In the genomic region with DNA sequence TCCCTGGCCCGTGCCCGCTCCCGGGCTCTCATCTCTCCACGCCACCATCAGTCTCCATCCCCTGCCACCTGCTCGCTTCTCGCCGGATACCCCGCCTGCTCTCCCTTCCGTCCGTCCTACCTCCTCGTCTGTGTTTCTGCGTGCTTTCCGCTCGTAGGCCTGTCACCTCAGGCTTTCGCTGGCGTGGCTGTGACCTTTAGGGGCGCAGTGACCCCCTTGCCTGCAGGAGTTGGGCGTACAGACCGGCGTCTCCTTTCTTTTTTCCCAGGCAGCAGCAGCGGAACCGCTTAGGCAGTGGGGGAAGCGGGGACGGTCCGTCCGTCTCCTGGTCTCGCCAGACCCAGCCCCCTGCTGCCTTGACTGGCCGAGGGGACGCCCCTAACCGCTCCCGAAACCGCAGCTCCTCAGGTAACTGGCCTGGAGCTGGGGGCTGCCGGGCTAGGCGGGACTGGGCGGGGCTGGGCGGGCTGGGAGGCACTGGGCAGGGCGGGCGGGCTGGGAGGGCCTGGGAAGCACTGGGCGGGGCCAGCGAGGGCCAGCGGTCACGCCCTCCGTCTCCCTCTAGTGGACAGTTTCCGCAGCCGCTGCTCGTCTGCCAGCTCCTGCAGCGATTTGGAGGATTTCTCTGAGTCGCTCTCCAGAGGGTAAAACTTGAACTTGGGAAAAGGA, we compare ENCODE assay signal across 8 cellular contexts. TPM values are rescaled to one million over a fixed set of nuclear protein-coding genes. Genes with fewer than 3 reads are reported as not detected.
DNase-seq lines count a peak whose midpoint lies in the region; TF ChIP-seq lines count a peak whose summit lies in the region.

No MANE protein-coding gene starts in this region.

- H3K4me1 ChIP-seq in SJSA1 (replicated peaks) (peaks cover 5% of the 10 kb centered on the region), osteoblast (ENCODE audit: insufficient read depth, low read length) (peaks cover 6% of the 10 kb centered on the region), suprapubic skin (peaks cover 46% of the 10 kb centered on the region)

- H3K27me3 ChIP-seq in SJSA1 (replicated peaks) (no peaks in the 10 kb centered on the region), osteoblast (ENCODE audit: insufficient read depth, low read length) (peaks cover 18% of the 10 kb centered on the region), suprapubic skin (peaks cover 28% of the 10 kb centered on the region)

- peak; percentile 53 to 62 for DNase-seq in NOMO-1 (lab: John Stamatoyannopoulos, UW; ENCODE audit: unreplicated experiment in 2 of 2)
- no peak for DNase-seq in NOMO-1 treated with dmso at 0.1 percent for 144 hours (lab: John Stamatoyannopoulos, UW; ENCODE audit: unreplicated experiment)
- peak; percentile 65 for DNase-seq in LHCN-M2 (ENCODE audit: low read depth)
- DNase-seq in SJSA1 (ENCODE audit: low read depth in 1 of 2, low spot score in 2 of 2), result peak; percentile 59 to 77
- DNase-seq in activated naive CD4-positive, alpha-beta T cell treated with Interleukin-2 at 50 U/mL for 16 hours, result peak; percentile 85
- DNase-seq in globus pallidus (ENCODE audit: low spot score), result peak; percentile 78
- peak; percentile 99 for DNase-seq in osteoblast (ENCODE audit: insufficient read length, low spot score, missing footprints)
- DNase-seq in suprapubic skin (ENCODE audit: low spot score in 2 of 2), result peak in 1 of 2 donors; percentile 84

- peak overlapping the region; percentile 65 for H2AFZ ChIP-seq in osteoblast (ENCODE audit: low read length)

- H3K9me3 ChIP-seq in SJSA1 (replicated peaks), result no peaks in the 10 kb centered on the region
- H3K9me3 ChIP-seq in osteoblast (ENCODE audit: low read depth, low read length), result no peaks in the 10 kb centered on the region
- no peaks in the 10 kb centered on the region for H3K9me3 ChIP-seq in suprapubic skin

- 1% methylated on average over 33 of the region's 48 CpGs for WGBS in suprapubic skin

- no peak overlapping the region for H3K27ac ChIP-seq in SJSA1
- H3K27ac ChIP-seq in osteoblast (ENCODE audit: low read depth, low read length), result no peak overlapping the region
- peak overlapping the region; percentile 7 for H3K27ac ChIP-seq in suprapubic skin

- TF ChIP-seq CTCF in osteoblast (IDR thresholded peaks at IDR 0.05; ENCODE audit: extremely low read depth, low read depth, low read length) (peak; percentile 64), suprapubic skin (IDR thresholded peaks at IDR 0.05) (peak; percentile 28 to 94)

- peak overlapping the region; percentile 98 for H3K4me2 ChIP-seq in osteoblast (ENCODE audit: insufficient read depth, low read length)

- H3K79me2 ChIP-seq in osteoblast (ENCODE audit: insufficient read depth, low read length), result no peaks in the 10 kb centered on the region

- TF ChIP-seq EP300 in suprapubic skin (IDR thresholded peaks at IDR 0.05), result no peak

- H3K4me3 ChIP-seq in SJSA1 (peak overlapping the region; percentile 35), osteoblast (ENCODE audit: insufficient read depth, low read length) (peak overlapping the region; percentile 71), suprapubic skin (peak overlapping the region; percentile 58)

- H3K36me3 ChIP-seq in SJSA1, result peaks cover 3% of the 10 kb centered on the region; the same call in 1 of the 2 replicates
- no peaks in the 10 kb centered on the region for H3K36me3 ChIP-seq in osteoblast (ENCODE audit: insufficient read depth, low read length)
- H3K36me3 ChIP-seq in suprapubic skin, result peaks cover 3% of the 10 kb centered on the region

- H4K20me1 ChIP-seq in osteoblast (ENCODE audit: insufficient read depth, low read length), result peaks cover 30% of the 10 kb centered on the region

- no peak for TF ChIP-seq POLR2A in suprapubic skin (IDR thresholded peaks at IDR 0.05)

RNA-seq across cellular contexts. Expression of a gene that starts 6.3 kb away (rescaled TPM):
- total RNA-seq in LHCN-M2 (2014; rRNA removed), result not detected in 2 replicates
- not detected for polyA plus RNA-seq in LHCN-M2 (2012)
- not detected in 2 replicates for total RNA-seq in SJSA1 (2014; rRNA removed; shearing (Covaris generic))
- total RNA-seq in osteoblast, result not detected in 2 replicates
- not detected for total RNA-seq in suprapubic skin

RNA-seq across cellular contexts. Expression of a gene that starts 21.3 kb away (rescaled TPM):
- total RNA-seq in LHCN-M2 (2014; rRNA removed) (9.4 and 13.2 TPM in 2 replicates), osteoblast (3.6 and 5.9 TPM in 2 replicates), suprapubic skin (10 to 100 TPM in 1 of 4 donors, 1 to 10 TPM in 3; 8.4 to 14.6 (median 9.5) TPM)
- polyA plus RNA-seq in LHCN-M2 (2012), result 9.1 TPM
- total RNA-seq in SJSA1 (2014; rRNA removed; shearing (Covaris generic)), result 4.3 and 7.4 TPM in 2 replicates

RNA-seq across cellular contexts. Expression of a gene that starts 24.2 kb away (rescaled TPM):
- total RNA-seq in LHCN-M2 (2014; rRNA removed) (not detected in 2 replicates), osteoblast (not detected in 2 replicates), suprapubic skin (10 to 100 TPM in 1 of 4 donors, 1 to 10 TPM in 3; 1.4 to 10.6 (median 5.5) TPM)
- not detected for polyA plus RNA-seq in LHCN-M2 (2012)
- not detected in 2 replicates for total RNA-seq in SJSA1 (2014; rRNA removed; shearing (Covaris generic))

RNA-seq across cellular contexts. Expression of a gene that starts 42.9 kb away (rescaled TPM):
- total RNA-seq in LHCN-M2 (2014; rRNA removed) (not detected in 2 replicates), osteoblast (not detected in 2 replicates), suprapubic skin (under 1 TPM; 0.21 to 0.97 (median 0.55) TPM)
- polyA plus RNA-seq in LHCN-M2 (2012), result 0.01 TPM
- total RNA-seq in SJSA1 (2014; rRNA removed; shearing (Covaris generic)), result not detected in 2 replicates
